In the genomic region with DNA sequence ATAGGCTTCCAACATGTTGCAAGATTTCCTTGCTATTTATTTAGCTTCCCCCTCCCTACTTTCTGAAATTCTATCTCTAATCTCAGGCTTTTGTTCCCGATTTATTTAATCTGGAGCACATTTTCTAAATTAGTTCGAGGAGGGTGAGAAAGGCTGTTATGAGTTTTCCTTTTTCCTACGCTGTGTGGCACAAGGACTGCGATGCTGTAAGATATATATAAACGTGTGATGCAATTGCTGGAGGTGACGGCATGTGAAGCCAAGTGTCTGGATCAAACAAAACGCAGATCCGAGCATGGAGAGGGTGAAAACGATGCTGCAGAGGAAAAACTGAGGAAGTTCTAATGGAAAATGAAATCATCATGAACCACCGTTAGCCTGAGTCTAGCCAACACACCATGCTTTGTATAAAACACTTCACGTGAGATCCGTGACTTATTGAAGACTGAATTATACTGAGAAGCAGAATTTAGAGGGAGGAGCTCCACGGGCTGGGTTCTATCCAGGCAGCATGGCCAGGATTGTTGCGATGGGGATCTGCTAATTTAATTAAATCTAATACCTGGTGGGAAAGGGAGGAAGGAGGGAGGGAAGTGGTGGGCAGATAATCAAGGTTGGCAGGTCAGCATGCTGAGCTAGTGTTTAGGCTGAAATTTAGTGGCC, we compare ENCODE assay signal across 1 cellular context.
A peak's percentile ranks its signal among the peaks of the same experiment; 100 is the strongest.
TF ChIP-seq lines count a peak whose summit lies in the region.

No MANE protein-coding gene starts in this region.

TF ChIP-seq in H1, 55 proteins besides CTCF, POLR2A, EP300 and RAD21:
- TF ChIP-seq GTF2F1 (IDR thresholded peaks at IDR 0.05; ENCODE audit: borderline replicate concordance, low read depth, low read length) (no peak), NANOG (IDR thresholded peaks at IDR 0.05; ENCODE audit: insufficient read depth, low read depth, low read length, poor library complexity, severe bottlenecking) (no peak), ZNF274 (IDR thresholded peaks at IDR 0.05; ENCODE audit: borderline replicate concordance, extremely low read depth, low read length) (no peak), RNF2 (IDR thresholded peaks at IDR 0.05; ENCODE audit: borderline replicate concordance, low read depth, low read length, missing control alignments, poor library complexity, severe bottlenecking) (peak; percentile 38), TAF1 (IDR thresholded peaks at IDR 0.05; ENCODE audit: low read depth, low read length) (no peak), PHF8 (conservative IDR thresholded peaks at IDR 0.05; ENCODE audit: low read depth, low read length) (no peak), JUN (IDR thresholded peaks at IDR 0.05; ENCODE audit: low read depth, low read length) (no peak), CEBPB (IDR thresholded peaks at IDR 0.05; ENCODE audit: low read depth, low read length) (0 out of 2 replicates have a peak, but pooled peaks have one; percentile 18), SP1 (IDR thresholded peaks at IDR 0.05; ENCODE audit: low read depth, low read length) (no peak)
